ENCODE assay signal across 20 cellular contexts in genomic region chr15:75197062-75197630, GRCh38. TPM values are rescaled to one million over a fixed set of nuclear protein-coding genes. Genes with fewer than 3 reads are reported as not detected.
DNase-seq lines count a peak whose midpoint lies in the region; TF ChIP-seq lines count a peak whose summit lies in the region.
"Had no signal": no experiment of that assay in that cellular context is flagged by ENCODE, and none has a peak within 500 bp of the region (broad histone marks: within the 10 kb centered on the region; RNA-seq: fewer than 3 reads in every experiment).

No MANE protein-coding gene starts in this region.

- no peak overlapping the region for H3K9ac ChIP-seq in mammary epithelial cell (ENCODE audit: insufficient read depth, low read length)

- CTCF ChIA-PET in mammary epithelial cell (lab: Charles Lee; ENCODE audit: low non-redundant PET) = no interaction called here

- H3K27ac Mint-ChIP-seq in mesothelial cell of epicardium = peak overlapping the region; percentile 30
- H3K27ac Mint-ChIP-seq: IgD-negative memory B cell had no signal

- no TSS peak for BruUV-seq in mammary epithelial cell (replicated peaks; lab: Mats Ljungman, UMichigan)

- H3K4me1 Mint-ChIP-seq in mesothelial cell of epicardium = peaks cover 61% of the 10 kb centered on the region

- no peak overlapping the region for H3K4me3 Mint-ChIP-seq in mesothelial cell of epicardium
- H3K4me3 Mint-ChIP-seq: CD8-positive, alpha-beta memory T cell; IgD-negative memory B cell had no signal

- no peak overlapping the region for H3K4me2 ChIP-seq in mammary epithelial cell (ENCODE audit: insufficient read depth, low read depth, low read length)
- H3K4me2 ChIP-seq: PC-9 had no signal

- H3K27ac ChIP-seq in mammary epithelial cell (ENCODE audit: insufficient read depth, low read depth, low read length) = no peak overlapping the region
- H3K27ac ChIP-seq: 22Rv1, PC-9, SJSA1 had no signal

- H2AFZ ChIP-seq in mammary epithelial cell (ENCODE audit: low read depth, low read length) = peak overlapping the region; percentile 20
- H2AFZ ChIP-seq: PC-9 had no signal

- H4K20me1 ChIP-seq in mammary epithelial cell (ENCODE audit: insufficient read depth, low read length) = no peaks in the 10 kb centered on the region

- H3K36me3 Mint-ChIP-seq in mesothelial cell of epicardium = no peaks in the 10 kb centered on the region
- H3K36me3 Mint-ChIP-seq: IgD-negative memory B cell had no signal

- intact Hi-C loops in mammary epithelial cell (cut with micrococcal nuclease) = no loop called here

- dilution Hi-C loops in mammary epithelial cell (cut with HindIII; ENCODE audit: low sequenced_read_pairs) = no loop called here

- no peaks in the 10 kb centered on the region for H3K27me3 Mint-ChIP-seq in mesothelial cell of epicardium (ENCODE audit: low read depth)

- DNase-seq in DMS 273 (lab: John Stamatoyannopoulos, UW; ENCODE audit: unreplicated experiment) (peak; percentile 45), DMS 273 treated with DMSO at 0.1 percent for 48 hours (lab: John Stamatoyannopoulos, UW) (no peak), G401 (ENCODE audit: low spot score) (peak; percentile 94), mammary epithelial cell (no peak), mesothelial cell of epicardium (ENCODE audit: low spot score in 2 of 2, unreplicated experiment in 2 of 2) (no peak), ecto neural progenitor cell (ENCODE audit: low spot score) (no peak), occipital lobe (lab: John Stamatoyannopoulos, UW) (no peak), HCEC 1CT (no peak)
- DNase-seq: CD8-positive, alpha-beta memory T cell; GOT3; Kasumi-1; NCI-H1105; NCI-H187 treated with DMSO at 0.1 percent for 48 hours; NCI-H2171; NCI-H446; NCI-H774; PC-9 had no signal

- H3K9me3 Mint-ChIP-seq in mesothelial cell of epicardium = no peaks in the 10 kb centered on the region
- H3K9me3 Mint-ChIP-seq: CD8-positive, alpha-beta memory T cell; IgD-negative memory B cell had no signal

- no peak for TF ChIP-seq CTCF in mammary epithelial cell (conservative IDR thresholded peaks at IDR 0.05 in 1 of 2, IDR thresholded peaks at IDR 0.05 in 1 of 2; ENCODE audit: extremely low read depth in 1 of 2, insufficient read depth in 1 of 2, low read depth in 1 of 2, low read length in 2 of 2)
- no peak for TF ChIP-seq CTCF in mesothelial cell of epicardium (IDR thresholded peaks at IDR 0.05; ENCODE audit: unreplicated experiment)

- 17% methylated on average over 3 of the region's 4 CpGs for WGBS in mammary epithelial cell (ENCODE audit: low coverage, missing lambda C conversion rate)

- in situ Hi-C loops in G401 (cut with HindIII; ENCODE audit: low sequenced_read_pairs) = no loop called here
- in situ Hi-C loops in mammary epithelial cell (cut with MboI; ENCODE audit: low sequenced_read_pairs in 2 of 2) = no loop called here

- peaks cover 4% of the 10 kb centered on the region for H3K79me2 ChIP-seq in mammary epithelial cell (ENCODE audit: insufficient read depth, low read length)

- H3K4me3 ChIP-seq in mammary epithelial cell (replicated peaks in 1 of 3; ENCODE audit: insufficient read depth in 1 of 3, low read depth in 2 of 3, low read length in 3 of 3) = no peak overlapping the region
- H3K4me3 ChIP-seq: PC-9, SJSA1 had no signal

- H3K9me3 ChIP-seq in mammary epithelial cell (replicated peaks; ENCODE audit: insufficient read depth, low read length) = no peaks in the 10 kb centered on the region
- H3K9me3 ChIP-seq: SJSA1 had no signal

- no peaks in the 10 kb centered on the region for H3K27me3 ChIP-seq in mammary epithelial cell (ENCODE audit: insufficient read depth, low read length)
- H3K27me3 ChIP-seq: SJSA1 had no signal

- peaks cover 16% of the 10 kb centered on the region for H3K4me1 ChIP-seq in mammary epithelial cell (ENCODE audit: insufficient read depth, low read length)

- no peaks in the 10 kb centered on the region for H3K36me3 ChIP-seq in mammary epithelial cell (ENCODE audit: insufficient read depth, low read length)

RNA-seq across cellular contexts. Expression of gene C15orf39, which starts 4.5 kb away (rescaled TPM):
- 4.0 and 11.3 TPM in 2 replicates for total RNA-seq in G401 (2014; rRNA removed; shearing (Covaris generic))
- total RNA-seq in mammary epithelial cell (10 to 100 TPM in 1 of 2 donors, 1 to 10 TPM in 1; 3.8 to 22.8 TPM), mesothelial cell of epicardium (62.0 to 66.6 TPM (median 62.2 TPM) in 3 replicates), occipital lobe (0.31 TPM)
- 9.0 TPM for polyA plus RNA-seq in mammary epithelial cell
- polyA minus RNA-seq in mammary epithelial cell = 31.5 TPM

Comparison
In these comparisons a context has a peak if more than half of its experiments do, and no peak if none do; other contexts are left out.
1. DNase-seq: peak in DMS 273 (single experiment) and G401 (single experiment); none in DMS 273 treated with DMSO at 0.1 percent for 48 hours (single experiment), mammary epithelial cell (single experiment), mesothelial cell of epicardium (0 of 2), ecto neural progenitor cell (single experiment), occipital lobe (single experiment) and HCEC 1CT (single experiment).